13 cellular contexts compared by ENCODE assay signal in genomic region chr6:9140861-9141534, GRCh38.
DNase-seq lines count a peak whose midpoint lies in the region; ATAC-seq, FAIRE-seq and TF ChIP-seq lines count a peak whose summit lies in the region.
"Had no signal": no experiment of that assay in that cellular context is flagged by ENCODE, and none has a peak within 500 bp of the region (broad histone marks: within the 10 kb centered on the region; RNA-seq: fewer than 3 reads in every experiment).

No MANE protein-coding gene starts in this region.

- H3K4me1 ChIP-seq in A549, result peaks cover 10% of the 10 kb centered on the region; the same call in 1 of the 3 replicates

- H3K27ac ChIP-seq in A549, result peak overlapping the region; percentile 46 to 74; a peak in 4 of 6 replicates

- DNase-seq in A549 (ENCODE audit: low read depth in 1 of 2, low spot score in 1 of 2) (no peak), HS-27A (ENCODE audit: low read depth) (peak; percentile 4), NCI-H774 (lab: John Stamatoyannopoulos, UW) (peak; percentile 39), fibroblast of mammary gland (ENCODE audit: low read depth) (peak; percentile 8), GF-D8 (lab: John Stamatoyannopoulos, UW) (no peak), T-helper 1 cell (no peak), DMS114 treated with DMSO at 0.1 percent for 48 hours (lab: John Stamatoyannopoulos, UW; ENCODE audit: unreplicated experiment) (no peak)
- DNase-seq: activated T-cell treated with anti-CD3 and anti-CD28 coated beads, Interleukin-2, amount 50 U/mL, for 48 hours; stimulated activated CD4-positive, alpha-beta T cell treated with anti-CD3 and anti-CD28 coated beads, Interleukin-12 subunit alpha, Interleukin-12 subunit beta, amount 100 ng/mL, for 4 hours; stimulated activated naive CD4-positive, alpha-beta T cell; T1000 had no signal

- H3K4me3 ChIP-seq in A549 (no peak overlapping the region), fibroblast of mammary gland (ENCODE audit: control insufficient read depth, low read depth, low read length) (no peak overlapping the region)
- H3K4me3 ChIP-seq: GM12878 had no signal

- TF ChIP-seq CTCF in A549 (IDR thresholded peaks at IDR 0.05) (no peak), fibroblast of mammary gland (conservative IDR thresholded peaks at IDR 0.05; ENCODE audit: control insufficient read depth, insufficient read depth, low read depth, low read length) (no peak)

- TF ChIP-seq POLR2A in A549 (IDR thresholded peaks at IDR 0.05; ENCODE audit: low read length), result no peak

- ATAC-seq in A549 (no peak), HG03139 (IDR thresholded peaks at IDR 0.05; ENCODE audit: unreplicated experiment) (no peak)
- ATAC-seq: GM12878 had no signal

- 11% methylated on average over 5 of the region's 5 CpGs for WGBS in A549 (ENCODE audit: missing lambda C conversion rate)

- no peak for FAIRE-seq in A549 (lab: Jason Lieb, UNC)
- FAIRE-seq: GM12878 had no signal

- TF ChIP-seq RAD21 in A549 (conservative IDR thresholded peaks at IDR 0.05 in 1 of 2, IDR thresholded peaks at IDR 0.05 in 1 of 2), result no peak

- H3K9me3 ChIP-seq in A549, result no peaks in the 10 kb centered on the region

- peak overlapping the region; percentile 74 for H3K4me2 ChIP-seq in A549

- no peak for TF ChIP-seq EP300 in A549 (IDR thresholded peaks at IDR 0.05)

- CTCF ChIA-PET in A549 (lab: Yijun Ruan, JAX), result no interaction called here

- POLR2A ChIA-PET in A549 (lab: Yijun Ruan, JAX), result no interaction called here

TF ChIP-seq in A549, 52 proteins besides CTCF, POLR2A, EP300 and RAD21:
- TF ChIP-seq GATA3 (IDR thresholded peaks at IDR 0.05; ENCODE audit: borderline replicate concordance) (no peak), USF2 (IDR thresholded peaks at IDR 0.05) (no peak), ESRRA (IDR thresholded peaks at IDR 0.05; ENCODE audit: borderline replicate concordance, low read length) (no peak)

Comparison
In these comparisons a context has a peak if more than half of its experiments do, and no peak if none do; other contexts are left out.
1. DNase-seq: peak in HS-27A (single experiment), NCI-H774 (single experiment) and fibroblast of mammary gland (single experiment); none in A549 (0 of 2), GF-D8 (single experiment), T-helper 1 cell (0 of 5) and DMS114 treated with DMSO at 0.1 percent for 48 hours (single experiment).